ENCODE assay signal across 8 cellular contexts in the genomic region with DNA sequence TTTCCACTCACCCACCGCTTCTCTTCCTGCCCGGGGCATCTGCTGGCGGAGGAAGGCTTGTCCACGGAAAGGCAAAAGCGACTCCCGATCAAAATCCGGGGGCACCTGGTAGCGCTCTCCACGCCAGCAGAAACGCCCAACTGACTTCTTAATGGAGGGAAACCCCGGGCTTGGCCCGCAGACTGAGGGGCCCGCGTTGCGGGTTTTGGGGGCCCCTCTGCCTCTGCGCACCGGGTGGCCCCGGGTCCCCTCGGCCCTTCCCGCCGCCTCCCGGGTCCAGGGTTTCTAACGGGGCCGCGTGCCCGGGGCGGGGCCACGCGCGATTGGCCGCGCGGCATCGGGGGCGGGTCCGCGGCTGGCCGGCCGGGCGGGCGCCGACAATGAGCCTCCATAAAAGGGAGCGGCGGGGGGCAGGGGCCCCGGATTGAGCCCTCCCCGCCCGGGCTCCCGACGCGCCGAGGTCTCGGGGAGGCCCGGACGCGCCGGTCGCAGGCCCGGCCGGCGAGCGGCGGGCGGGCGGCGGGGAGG. TPM values are rescaled to one million over a fixed set of nuclear protein-coding genes. Genes with fewer than 3 reads are reported as not detected.
DNase-seq lines count a peak whose midpoint lies in the region; ATAC-seq and TF ChIP-seq lines count a peak whose summit lies in the region.

SPINDOC (plus strand) TSS at position 422 of the 528 bp plus-strand sequence. CDS start 231 bp downstream, outside the sequence.

- DNase-seq in GM10248 (ENCODE audit: extremely low spot score), result peak; percentile 96
- DNase-seq in HEK293T (ENCODE audit: extremely low spot score), result peak; percentile 90
- DNase-seq in MV-4-11 (lab: John Stamatoyannopoulos, UW), result peak; percentile 41
- peak; percentile 45 for DNase-seq in T follicular helper cell (ENCODE audit: low read depth)
- DNase-seq in activated naive CD8-positive, alpha-beta T cell treated with anti-CD3 and anti-CD28 coated beads, Interleukin-2, amount 50 U/mL, for 24 hours, result peak; percentile 83
- peak; percentile 72 to 89 for DNase-seq in cardiac muscle cell (ENCODE audit: low read depth in 1 of 2, low spot score in 1 of 2)
- DNase-seq in tibial nerve (ENCODE audit: low spot score in 2 of 2), result peak; percentile 52 to 54

- H3K36me3 ChIP-seq in cardiac muscle cell (peaks cover 11% of the 10 kb centered on the region), parathyroid adenoma (ENCODE audit: control insufficient read depth, insufficient read depth, low read length) (no peaks in the 10 kb centered on the region), tibial nerve (peaks cover 0 to 11% (median 0%) of the 10 kb centered on the region in 3 donors)

- H3K9me3 Mint-ChIP-seq in activated naive CD8-positive, alpha-beta T cell treated with anti-CD3 and anti-CD28 coated beads, Interleukin-2, amount 50 U/mL, for 24 hours, result no peaks in the 10 kb centered on the region

- no peaks in the 10 kb centered on the region for H3K9me3 ChIP-seq in cardiac muscle cell (ENCODE audit: low read depth)
- no peaks in the 10 kb centered on the region for H3K9me3 ChIP-seq in parathyroid adenoma (ENCODE audit: control insufficient read depth, low read length)
- H3K9me3 ChIP-seq in tibial nerve, result no peaks in the 10 kb centered on the region

- H3K27ac Mint-ChIP-seq in activated naive CD8-positive, alpha-beta T cell treated with anti-CD3 and anti-CD28 coated beads, Interleukin-2, amount 50 U/mL, for 24 hours, result peak within 1 kb of the TSS; percentile 42

- POLR2A ChIA-PET in GM10248 (lab: Yijun Ruan, JAX) (interaction anchor here (0.6 kb wide), 1 partner anchor 78 kb away, joined by 4 read pairs; no protein-coding TSS in a partner anchor), HEK293T (lab: Yijun Ruan, JAX) (interaction anchor here (1.0 to 1.9 kb wide), 5 partner anchors 10 to 47 kb away, joined by 4 to 9 read pairs (median 6); partner anchors contain the start of gene ZFTA)

- peak; percentile 87 for ATAC-seq in activated naive CD8-positive, alpha-beta T cell treated with anti-CD3 and anti-CD28 coated beads, Interleukin-2, amount 50 U/mL, for 24 hours

- TF ChIP-seq POLR2A in tibial nerve (IDR thresholded peaks at IDR 0.05), result peak in 1 of 2 donors; percentile 45

- TF ChIP-seq EP300 in tibial nerve (IDR thresholded peaks at IDR 0.05), result no peak

- peak within 1 kb of the TSS; percentile 46 for H3K9ac ChIP-seq in parathyroid adenoma

- H2AFZ ChIP-seq in parathyroid adenoma, result peak within 1 kb of the TSS; percentile 78

- H3K27me3 ChIP-seq in cardiac muscle cell, result no peaks in the 10 kb centered on the region
- H3K27me3 ChIP-seq in parathyroid adenoma (ENCODE audit: control insufficient read depth, insufficient read depth, low read length), result no peaks in the 10 kb centered on the region
- no peaks in the 10 kb centered on the region for H3K27me3 ChIP-seq in tibial nerve

- H3K4me2 ChIP-seq in parathyroid adenoma (ENCODE audit: low read length), result peak within 1 kb of the TSS; percentile 69

- peaks cover 19% of the 10 kb centered on the region for H3K36me3 Mint-ChIP-seq in activated naive CD8-positive, alpha-beta T cell treated with anti-CD3 and anti-CD28 coated beads, Interleukin-2, amount 50 U/mL, for 24 hours (ENCODE audit: low read depth)

- TF ChIP-seq CTCF in GM10248 (IDR thresholded peaks at IDR 0.05; ENCODE audit: control extremely low read depth, extremely low read depth, low read depth, missing control alignments), result no peak
- no peak for TF ChIP-seq CTCF in cardiac muscle cell (IDR thresholded peaks at IDR 0.05; ENCODE audit: low read depth, low read length)
- TF ChIP-seq CTCF in parathyroid adenoma (IDR thresholded peaks at IDR 0.05), result no peak
- TF ChIP-seq CTCF in tibial nerve (IDR thresholded peaks at IDR 0.05), result no peak

- H3K4me1 Mint-ChIP-seq in activated naive CD8-positive, alpha-beta T cell treated with anti-CD3 and anti-CD28 coated beads, Interleukin-2, amount 50 U/mL, for 24 hours, result peaks cover 18% of the 10 kb centered on the region

- H3K4me3 ChIP-seq in cardiac muscle cell (peak within 1 kb of the TSS; percentile 98), parathyroid adenoma (ENCODE audit: low read depth, low read length) (peak within 1 kb of the TSS; percentile 62), tibial nerve (peak within 1 kb of the TSS; percentile 79 to 96 (median 85))

- no peaks in the 10 kb centered on the region for H3K79me2 ChIP-seq in parathyroid adenoma

- CTCF ChIA-PET in GM10248 (lab: Yijun Ruan, JAX) (interaction anchor here (1.0 to 1.3 kb wide), 3 partner anchors 25 to 45 kb away, joined by 3 to 5 read pairs (median 5); partner anchors contain the start of gene MARK2), HEK293T (lab: Yijun Ruan, JAX) (no interaction called here)

- peak within 1 kb of the TSS; percentile 81 for H3K4me3 Mint-ChIP-seq in activated naive CD8-positive, alpha-beta T cell treated with anti-CD3 and anti-CD28 coated beads, Interleukin-2, amount 50 U/mL, for 24 hours

- H3K27me3 Mint-ChIP-seq in activated naive CD8-positive, alpha-beta T cell treated with anti-CD3 and anti-CD28 coated beads, Interleukin-2, amount 50 U/mL, for 24 hours, result no peaks in the 10 kb centered on the region

- 0 to 1% methylated on average over 15 to 22 of the region's 65 CpGs for WGBS in tibial nerve, 2 donors

- peak within 1 kb of the TSS; percentile 92 for H3K27ac ChIP-seq in cardiac muscle cell
- no peak within 1 kb of the TSS for H3K27ac ChIP-seq in parathyroid adenoma
- H3K27ac ChIP-seq in tibial nerve, result peak within 1 kb of the TSS; percentile 13 to 84 (median 67)

- H3K4me1 ChIP-seq in cardiac muscle cell (ENCODE audit: low read depth) (no peaks in the 10 kb centered on the region), parathyroid adenoma (peaks cover 3% of the 10 kb centered on the region), tibial nerve (peaks cover 0 to 23% (median 11%) of the 10 kb centered on the region in 4 donors)

TF ChIP-seq in HEK293T, 16 proteins besides CTCF, POLR2A, EP300 and RAD21:
- TF ChIP-seq L3MBTL2 (conservative IDR thresholded peaks at IDR 0.05) (peak; percentile 89), CTBP1 (IDR thresholded peaks at IDR 0.05; ENCODE audit: borderline replicate concordance) (no peak)

RNA-seq across cellular contexts. Expression of gene SPINDOC, which starts in this region (rescaled TPM):
- total RNA-seq in cardiac muscle cell (44.5 and 45.2 TPM in 2 replicates), tibial nerve (10 to 100 TPM in 2 of 4 donors, 1 to 10 TPM in 2; 5.5 to 14.7 (median 10.0) TPM)
- polyA plus RNA-seq in cardiac muscle cell, result 8.2 and 9.0 TPM in 2 replicates

Comparison
In these comparisons a context has a peak if more than half of its experiments do, and no peak if none do; other contexts are left out.
1. DNase-seq: peak in every context shown above with its lines; median percentile 96 in GM10248; 90 in HEK293T; 83 in activated naive CD8-positive, alpha-beta T cell treated with anti-CD3 and anti-CD28 coated beads, Interleukin-2, amount 50 U/mL, for 24 hours; 80 in cardiac muscle cell; 53 in tibial nerve; 45 in T follicular helper cell; 41 in MV-4-11.